26 cellular contexts compared by ENCODE assay signal in genomic region chr10:96112531-96112930, GRCh38.
"Had no signal": no experiment of that assay in that cellular context is flagged by ENCODE, and none has a peak within 500 bp of the region (broad histone marks: within the 10 kb centered on the region; RNA-seq: fewer than 3 reads in every experiment).

No MANE protein-coding gene starts in this region.

- DNase-seq: natural killer cell; occipital lobe; ovary; posterior cingulate gyrus; psoas muscle; right cardiac atrium; right lobe of liver; sigmoid colon; small intestine; stimulated activated CD4-positive, alpha-beta T cell treated with anti-CD3 and anti-CD28 coated beads, Interleukin-15, amount 100 ng/mL, for 24 hours; stimulated activated CD4-positive, alpha-beta T cell treated with anti-CD3 and anti-CD28 coated beads, Interleukin-2, amount 100 ng/mL, for 24 hours; stimulated activated CD4-positive, alpha-beta T cell treated with anti-CD3 and anti-CD28 coated beads, Interleukin-2, amount 100 ng/mL, for 48 hours; stimulated activated CD4-positive, alpha-beta T cell treated with anti-CD3 and anti-CD28 coated beads, Interleukin-4, amount 100 ng/mL, for 24 hours; stimulated activated naive B cell treated with anti-CD40 and anti-IgM and Interleukin-4, amounts not matched to agents 10 μg/mL and 1 μg/mL and 100 μg/mL, for 72 hours; stimulated activated naive CD4-positive, alpha-beta T cell treated with Interleukin-2 at 50 U/mL for 16 hours; stomach; thyroid gland; trophoblast cell; upper lobe of left lung had no signal

- H3K9me3 ChIP-seq: ovary, psoas muscle, thyroid gland, vagina had no signal

- H3K4me2 ChIP-seq: neural progenitor cell had no signal

- H3K4me1 ChIP-seq: neural progenitor cell, parathyroid adenoma, psoas muscle, right lobe of liver, sigmoid colon, stomach, thyroid gland, tibial nerve, upper lobe of left lung, vagina had no signal

- H3K4me3 ChIP-seq: neural progenitor cell, ovary, psoas muscle, right lobe of liver, sigmoid colon, stomach, thoracic aorta, thyroid gland, tibial nerve, upper lobe of left lung, vagina had no signal

- H3K27ac ChIP-seq: neural progenitor cell, ovary, parathyroid adenoma, psoas muscle, right lobe of liver, sigmoid colon, stomach, thoracic aorta, thyroid gland, tibial nerve, upper lobe of left lung, vagina had no signal

- H3K9ac ChIP-seq: neural progenitor cell, parathyroid adenoma had no signal

- H3K79me2 ChIP-seq: parathyroid adenoma had no signal

- H3K36me3 ChIP-seq: neural progenitor cell, ovary, right lobe of liver, sigmoid colon, stomach, thoracic aorta, thyroid gland, tibial nerve, upper lobe of left lung, vagina had no signal

- ATAC-seq: natural killer cell; psoas muscle; right cardiac atrium; right lobe of liver; stimulated activated effector memory CD8-positive, alpha-beta T cell treated with anti-CD3 and anti-CD28 coated beads, Interleukin-12 subunit alpha, Interleukin-12 subunit beta, amount 100 ng/mL, for 72 hours; stimulated activated naive B cell treated with anti-CD40 and anti-IgM and Interleukin-4, amounts not matched to agents 10 μg/mL and 1 μg/mL and 100 μg/mL, for 72 hours had no signal

- FAIRE-seq: small intestine, urothelium cell line had no signal

- H2AFZ ChIP-seq: neural progenitor cell, parathyroid adenoma had no signal

- H3K27me3 ChIP-seq: neural progenitor cell, ovary, vagina had no signal
